In the genomic region with DNA sequence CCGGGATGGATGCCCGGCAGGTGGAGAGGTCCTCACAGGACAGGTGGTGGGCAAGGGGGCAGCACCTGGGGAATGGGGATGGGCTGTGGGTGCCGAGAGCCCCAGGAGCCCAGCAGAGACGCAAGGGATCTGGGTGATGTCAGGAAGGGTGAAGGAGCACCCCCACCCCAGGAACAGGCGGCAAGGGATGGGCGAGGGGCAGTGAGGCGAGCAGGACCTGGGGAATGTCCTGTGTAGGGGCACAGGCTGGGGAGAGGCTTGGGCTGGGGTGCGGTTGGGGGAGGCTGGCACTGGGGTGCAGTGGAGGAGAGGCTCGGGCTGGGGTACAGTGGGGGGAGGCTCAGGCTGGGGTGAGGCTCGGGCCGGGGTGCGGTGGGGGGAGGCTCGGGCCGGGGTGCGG, we compare ENCODE assay signal across 18 cellular contexts. TPM values are rescaled to one million over a fixed set of nuclear protein-coding genes. Genes with fewer than 3 reads are reported as not detected.
A peak's percentile ranks its signal among the peaks of the same experiment; 100 is the strongest.
DNase-seq lines count a peak whose midpoint lies in the region; ATAC-seq, FAIRE-seq and TF ChIP-seq lines count a peak whose summit lies in the region.
"Had no signal": no experiment of that assay in that cellular context is flagged by ENCODE, and none has a peak within 500 bp of the region (broad histone marks: within the 10 kb centered on the region; RNA-seq: fewer than 3 reads in every experiment).

No MANE protein-coding gene starts in this region.

- H3K9me2 ChIP-seq in Loucy (replicated peaks; ENCODE audit: low read depth, low read length) = no peaks in the 10 kb centered on the region

- FAIRE-seq in small intestine (lab: Jason Lieb, UNC) (no peak), frontal cortex (lab: Jason Lieb, UNC) (no peak)
- FAIRE-seq: bronchial epithelial cell had no signal

- ATAC-seq in CD4-positive, CD25-positive, alpha-beta regulatory T cell (ENCODE audit: low read depth in 2 of 2) = no peak
- ATAC-seq: foreskin keratinocyte had no signal

- H3K36me3 ChIP-seq in CD4-positive, CD25-positive, alpha-beta regulatory T cell (ENCODE audit: control insufficient read depth, insufficient read depth, low read length) = no peaks in the 10 kb centered on the region
- peaks cover 3% of the 10 kb centered on the region; the same call in 1 of the 2 replicates for H3K36me3 ChIP-seq in Loucy (ENCODE audit: insufficient read depth, low read length)
- H3K36me3 ChIP-seq in esophagus muscularis mucosa = peaks cover 0 to 35% (median 20%) of the 10 kb centered on the region in 4 donors
- peaks cover 2 to 3% of the 10 kb centered on the region in 2 donors for H3K36me3 ChIP-seq in small intestine (ENCODE audit: control insufficient read depth in 2 of 2, insufficient read depth in 2 of 2, low read length in 2 of 2)

- H3K27ac ChIP-seq in CD4-positive, CD25-positive, alpha-beta regulatory T cell (ENCODE audit: insufficient read depth, low read length, poor library complexity, severe bottlenecking) = no peak overlapping the region
- H3K27ac ChIP-seq in esophagus muscularis mucosa (replicated peaks in 1 of 4) (peak overlapping the region in 3 of 4 donors; percentile 63 to 94 (median 71)), small intestine (ENCODE audit: low read depth in 1 of 2, low read length in 1 of 2) (peak overlapping the region; percentile 46 to 88)
- H3K27ac ChIP-seq: foreskin keratinocyte, KMS-11, tibial artery had no signal

- H3K4me1 Mint-ChIP-seq in CD4-positive, CD25-positive, alpha-beta regulatory T cell = peaks cover 0 to 34% (median 15%) of the 10 kb centered on the region in 4 donors
- H3K4me1 Mint-ChIP-seq: mesothelial cell of epicardium had no signal

- no peaks in the 10 kb centered on the region for H3K27me3 Mint-ChIP-seq in CD4-positive, CD25-positive, alpha-beta regulatory T cell

- no peak overlapping the region for H3K4me2 ChIP-seq in Loucy (ENCODE audit: low read depth, low read length, poor library complexity, severe bottlenecking)
- H3K4me2 ChIP-seq: KMS-11 had no signal

- 85% methylated on average over 7 of the region's 15 CpGs for WGBS in esophagus muscularis mucosa
- 39 to 73% (median 58%) methylated on average over 8 to 15 of the region's 15 CpGs for WGBS in small intestine, 3 donors

- no peak overlapping the region for H2AFZ ChIP-seq in Loucy (ENCODE audit: low read length)

- no peaks in the 10 kb centered on the region for H3F3A ChIP-seq in Loucy (ENCODE audit: low read depth)

- DNase-seq in CD4-positive, CD25-positive, alpha-beta regulatory T cell = no peak
- DNase-seq in esophagus muscularis mucosa (ENCODE audit: extremely low spot score) = no peak
- DNase-seq in small intestine = no peak
- no peak for DNase-seq in NCI-H446 (lab: John Stamatoyannopoulos, UW)
- no peak for DNase-seq in frontal cortex (ENCODE audit: low spot score in 2 of 2)
- no peak for DNase-seq in NCI-H1092 treated with DMSO at 0.1 percent for 48 hours (lab: John Stamatoyannopoulos, UW)
- no peak for DNase-seq in SW 1271 (lab: John Stamatoyannopoulos, UW)
- DNase-seq: activated CD8-positive, alpha-beta memory T cell treated with anti-CD3 and anti-CD28 coated beads for 24 hours; adrenal gland; dermis blood vessel endothelial cell; foreskin keratinocyte; NCI-H1105; SIG-M5; tibial artery had no signal

- no peak overlapping the region for H3K4me3 Mint-ChIP-seq in CD4-positive, CD25-positive, alpha-beta regulatory T cell
- H3K4me3 Mint-ChIP-seq: mesothelial cell of epicardium had no signal

- no peaks in the 10 kb centered on the region for H3K27me3 ChIP-seq in CD4-positive, CD25-positive, alpha-beta regulatory T cell (ENCODE audit: control insufficient read depth, insufficient read depth, low read length)
- H3K27me3 ChIP-seq in Loucy (ENCODE audit: insufficient read depth, low read length, poor library complexity, severe bottlenecking) = no peaks in the 10 kb centered on the region
- no peaks in the 10 kb centered on the region for H3K27me3 ChIP-seq in esophagus muscularis mucosa
- no peaks in the 10 kb centered on the region for H3K27me3 ChIP-seq in small intestine (ENCODE audit: control insufficient read depth in 2 of 2, insufficient read depth in 2 of 2, low read length in 2 of 2)
- H3K27me3 ChIP-seq: adrenal gland, foreskin keratinocyte, tibial artery had no signal

- no peak for TF ChIP-seq EP300 in esophagus muscularis mucosa (IDR thresholded peaks at IDR 0.05)

- H3K4me1 ChIP-seq in CD4-positive, CD25-positive, alpha-beta regulatory T cell (ENCODE audit: control insufficient read depth, insufficient read depth, low read length, poor library complexity, severe bottlenecking) = peaks cover 31% of the 10 kb centered on the region
- H3K4me1 ChIP-seq in Loucy (ENCODE audit: insufficient read depth, low read length, poor library complexity, severe bottlenecking) = peaks cover 16% of the 10 kb centered on the region
- H3K4me1 ChIP-seq in esophagus muscularis mucosa = peaks cover 38 to 52% (median 50%) of the 10 kb centered on the region in 4 donors
- peaks cover 3 to 15% of the 10 kb centered on the region in 2 donors for H3K4me1 ChIP-seq in small intestine (ENCODE audit: control insufficient read depth in 2 of 2, insufficient read depth in 1 of 2, low read depth in 1 of 2, low read length in 1 of 2)
- H3K4me1 ChIP-seq: foreskin keratinocyte had no signal

- no peaks in the 10 kb centered on the region for H4K20me1 ChIP-seq in Loucy (ENCODE audit: insufficient read depth, low read length, poor library complexity, severe bottlenecking)

- TF ChIP-seq CTCF in Loucy (conservative IDR thresholded peaks at IDR 0.05; ENCODE audit: low read length) (no peak), esophagus muscularis mucosa (IDR thresholded peaks at IDR 0.05) (no peak)

- peaks cover 0 to 4% (median 0%) of the 10 kb centered on the region in 7 donors for H3K9me3 Mint-ChIP-seq in CD4-positive, CD25-positive, alpha-beta regulatory T cell

- H3K9ac ChIP-seq in Loucy (ENCODE audit: low read depth, low read length, poor library complexity, severe bottlenecking) = peak overlapping the region; percentile 30
- H3K9ac ChIP-seq: KMS-11 had no signal

- intact Hi-C loops in esophagus muscularis mucosa (cut with DNase I) = no loop called here

- H3K4me3 ChIP-seq in CD4-positive, CD25-positive, alpha-beta regulatory T cell (ENCODE audit: low read depth, low read length) = no peak overlapping the region
- no peak overlapping the region for H3K4me3 ChIP-seq in Loucy (ENCODE audit: low read length, poor library complexity, severe bottlenecking)
- H3K4me3 ChIP-seq in esophagus muscularis mucosa = no peak overlapping the region
- no peak overlapping the region for H3K4me3 ChIP-seq in small intestine (ENCODE audit: low read depth in 1 of 2, low read length in 2 of 2)
- H3K4me3 ChIP-seq: adrenal gland, tibial artery had no signal

- TF ChIP-seq POLR2A in esophagus muscularis mucosa (IDR thresholded peaks at IDR 0.05; ENCODE audit: low read depth) = no peak

- peak overlapping the region; percentile 54 to 93 (median 93) for H3K27ac Mint-ChIP-seq in CD4-positive, CD25-positive, alpha-beta regulatory T cell

- H3K36me3 Mint-ChIP-seq in CD4-positive, CD25-positive, alpha-beta regulatory T cell = peaks cover 7% of the 10 kb centered on the region

- peaks cover 8% of the 10 kb centered on the region; the same call in 1 of the 2 replicates for H3K79me2 ChIP-seq in Loucy (ENCODE audit: insufficient read depth, low read length)

- no peaks in the 10 kb centered on the region for H3K9me3 ChIP-seq in CD4-positive, CD25-positive, alpha-beta regulatory T cell (ENCODE audit: control insufficient read depth in 2 of 2, low read length in 2 of 2)
- H3K9me3 ChIP-seq in Loucy (ENCODE audit: insufficient read depth, low read depth, low read length) = no peaks in the 10 kb centered on the region
- no peaks in the 10 kb centered on the region for H3K9me3 ChIP-seq in esophagus muscularis mucosa
- H3K9me3 ChIP-seq in small intestine (ENCODE audit: control insufficient read depth, low read depth) = no peaks in the 10 kb centered on the region
- H3K9me3 ChIP-seq: adrenal gland, tibial artery had no signal

RNA-seq across cellular contexts. Expression of a gene that starts 33.1 kb away (rescaled TPM):
- total RNA-seq in CD4-positive, CD25-positive, alpha-beta regulatory T cell = 112 TPM
- 100 to 1,000 TPM; 318 to 406 (median 354) TPM for polyA plus RNA-seq in CD4-positive, CD25-positive, alpha-beta regulatory T cell
- 100 to 1,000 TPM; 338 to 386 (median 375) TPM for total RNA-seq in esophagus muscularis mucosa
- polyA plus RNA-seq in small intestine = 1,000 to 10,000 TPM in 2 of 3 donors, 100 to 1,000 TPM in 1; 335 to 1,298 (median 1,178) TPM
- total RNA-seq in frontal cortex = 150 TPM

RNA-seq across cellular contexts. Expression of a gene that starts 37.1 kb away (rescaled TPM):
- 139 TPM for total RNA-seq in CD4-positive, CD25-positive, alpha-beta regulatory T cell
- 1 to 10 TPM; 2.0 to 5.1 (median 2.7) TPM for polyA plus RNA-seq in CD4-positive, CD25-positive, alpha-beta regulatory T cell
- total RNA-seq in esophagus muscularis mucosa (100 to 1,000 TPM in 1 of 4 donors, 10 to 100 TPM in 3; 16.2 to 141 (median 30.5) TPM), frontal cortex (4.1 TPM)
- 10 to 100 TPM; 19.7 to 32.1 (median 19.7) TPM for polyA plus RNA-seq in small intestine

RNA-seq across cellular contexts. Expression of a gene that starts 41.7 kb away (rescaled TPM):
- total RNA-seq in CD4-positive, CD25-positive, alpha-beta regulatory T cell = 72.4 TPM
- 100 to 1,000 TPM; 120 to 145 (median 133) TPM for polyA plus RNA-seq in CD4-positive, CD25-positive, alpha-beta regulatory T cell
- total RNA-seq in esophagus muscularis mucosa (100 to 1,000 TPM in 3 of 4 donors, 10 to 100 TPM in 1; 96.8 to 198 (median 135) TPM), frontal cortex (35.5 TPM)
- 100 to 1,000 TPM; 141 to 189 (median 143) TPM for polyA plus RNA-seq in small intestine
